In genomic region chr2:30421551-30422436, GRCh38 we compare ENCODE assay signal across 8 cellular contexts. TPM values are rescaled to one million over a fixed set of nuclear protein-coding genes. Genes with fewer than 3 reads are reported as not detected.
DNase-seq lines count a peak whose midpoint lies in the region; ATAC-seq lines count a peak whose summit lies in the region.

No MANE protein-coding gene starts in this region.

- no peaks in the 10 kb centered on the region for H3K27me3 Mint-ChIP-seq in central memory CD8-positive, alpha-beta T cell
- no peaks in the 10 kb centered on the region for H3K27me3 Mint-ChIP-seq in naive B cell

- H3K27ac Mint-ChIP-seq in central memory CD8-positive, alpha-beta T cell (ENCODE audit: low read depth) = peak overlapping the region; percentile 61
- peak overlapping the region; percentile 67 to 89 (median 78) for H3K27ac Mint-ChIP-seq in naive B cell

- H3K4me3 Mint-ChIP-seq in central memory CD8-positive, alpha-beta T cell = peak overlapping the region; percentile 46
- peak overlapping the region; percentile 2 to 79 (median 64) for H3K4me3 Mint-ChIP-seq in naive B cell

- H3K9me3 Mint-ChIP-seq in central memory CD8-positive, alpha-beta T cell = no peaks in the 10 kb centered on the region
- peaks cover 0 to 6% (median 0%) of the 10 kb centered on the region in 7 donors for H3K9me3 Mint-ChIP-seq in naive B cell

- ATAC-seq in HG02678 (IDR thresholded peaks at IDR 0.05; ENCODE audit: unreplicated experiment) (peak; percentile 10), naive B cell (ENCODE audit: low read depth in 2 of 2) (peak; percentile 22 to 33), GM18519 (IDR thresholded peaks at IDR 0.05; ENCODE audit: low FRiP score, unreplicated experiment) (no peak)
- peak; percentile 5 for ATAC-seq in central memory CD8-positive, alpha-beta T cell (replicated peaks; ENCODE audit: extremely low read depth, poor library complexity, severe bottlenecking)

- peaks cover 23% of the 10 kb centered on the region for H3K4me1 Mint-ChIP-seq in central memory CD8-positive, alpha-beta T cell
- peaks cover 32 to 45% (median 41%) of the 10 kb centered on the region in 3 donors for H3K4me1 Mint-ChIP-seq in naive B cell

- DNase-seq in DMS153 treated with DMSO at 0.1 percent for 48 hours (lab: John Stamatoyannopoulos, UW; ENCODE audit: unreplicated experiment) = peak; percentile 22
- DNase-seq in SW480 (ENCODE audit: low spot score) = peak; percentile 92
- DNase-seq in central memory CD8-positive, alpha-beta T cell (ENCODE audit: low spot score in 2 of 2) = no peak
- DNase-seq in naive B cell = peak; percentile 15
- no peak for DNase-seq in DMS79 treated with DMSO at 0.1 percent for 48 hours (lab: John Stamatoyannopoulos, UW)
- no peak for DNase-seq in LoVo (ENCODE audit: low spot score)

- peaks cover 3% of the 10 kb centered on the region for H3K36me3 Mint-ChIP-seq in central memory CD8-positive, alpha-beta T cell (ENCODE audit: insufficient read depth)
- peaks cover 0 to 8% of the 10 kb centered on the region in 2 donors for H3K36me3 Mint-ChIP-seq in naive B cell

RNA-seq across cellular contexts. Expression of gene LCLAT1, which starts 25.3 kb away (rescaled TPM):
- polyA plus RNA-seq in naive B cell (ENCODE audit: low read depth in 6 of 6) = 10 to 100 TPM; 13.1 to 29.4 (median 19.4) TPM

Comparison
In these comparisons a context has a peak if more than half of its experiments do, and no peak if none do; other contexts are left out.
1. DNase-seq: peak in DMS153 treated with DMSO at 0.1 percent for 48 hours (single experiment), SW480 (single experiment) and naive B cell (single experiment); none in central memory CD8-positive, alpha-beta T cell (0 of 2), DMS79 treated with DMSO at 0.1 percent for 48 hours (single experiment) and LoVo (single experiment).